In the genomic region with DNA sequence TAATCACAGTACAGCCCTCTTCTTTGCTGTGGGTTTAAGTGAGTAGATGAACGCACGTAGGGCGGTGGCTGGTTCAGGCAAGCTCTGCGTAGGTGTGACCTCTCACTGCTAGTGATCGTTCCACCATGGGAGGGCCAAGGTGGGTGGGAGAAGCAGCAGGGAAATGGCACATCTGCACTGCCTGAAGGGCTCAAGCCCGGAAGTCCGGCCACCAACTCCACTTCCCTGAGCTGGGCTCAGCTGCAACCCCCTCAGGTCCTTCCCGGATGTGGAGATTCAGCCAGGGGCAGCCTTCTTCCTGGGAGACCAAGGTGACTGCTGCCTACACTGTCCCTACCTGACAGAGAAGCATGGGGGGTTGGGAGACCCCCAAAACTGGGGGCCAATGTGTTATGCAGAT, we compare ENCODE assay signal across 28 cellular contexts.
DNase-seq lines count a peak whose midpoint lies in the region; ATAC-seq, FAIRE-seq and TF ChIP-seq lines count a peak whose summit lies in the region.
"Had no signal": no experiment of that assay in that cellular context is flagged by ENCODE, and none has a peak within 500 bp of the region (broad histone marks: within the 10 kb centered on the region; RNA-seq: fewer than 3 reads in every experiment).

No MANE protein-coding gene starts in this region.

- H3K36me3 ChIP-seq in heart left ventricle = peaks cover 0 to 14% (median 0%) of the 10 kb centered on the region in 9 donors
- no peaks in the 10 kb centered on the region for H3K36me3 ChIP-seq in gastroesophageal sphincter
- H3K36me3 ChIP-seq in brain microvascular endothelial cell (replicated peaks) = no peaks in the 10 kb centered on the region
- H3K36me3 ChIP-seq: breast epithelium, suprapubic skin, uterus had no signal

- H3K27ac ChIP-seq in heart left ventricle (peak overlapping the region in 11 of 12 donors; percentile 16 to 94 (median 81)), gastroesophageal sphincter (peak overlapping the region; percentile 75 to 86 (median 79)), brain microvascular endothelial cell (no peak overlapping the region)
- H3K27ac ChIP-seq: breast epithelium, epithelial cell of prostate, psoas muscle, suprapubic skin, uterus had no signal

- ATAC-seq in heart left ventricle (no peak), Right ventricle myocardium inferior (no peak), gastroesophageal sphincter (no peak)
- ATAC-seq: activated CD4-positive, alpha-beta T cell treated with anti-CD3 and anti-CD28 coated beads for 36 hours; activated T-helper 17 cell treated with anti-CD3 and anti-CD28 coated beads, Interleukin-2, amount 50 U/mL, for 72 hours; naive thymus-derived CD8-positive, alpha-beta T cell; psoas muscle; stimulated activated memory B cell treated with anti-CD40 and anti-IgM and Interleukin-4, amounts not matched to agents 10 μg/mL and 1 μg/mL and 100 μg/mL, for 72 hours had no signal

- no peak overlapping the region for H3K4me3 ChIP-seq in heart left ventricle
- no peak overlapping the region for H3K4me3 ChIP-seq in gastroesophageal sphincter
- no peak overlapping the region for H3K4me3 ChIP-seq in brain microvascular endothelial cell (ENCODE audit: low read depth, low read length)
- H3K4me3 ChIP-seq: breast epithelium, lung, psoas muscle, suprapubic skin, uterus had no signal

- H3K27me3 ChIP-seq in heart left ventricle (peaks cover 0 to 4% (median 0%) of the 10 kb centered on the region in 9 donors), gastroesophageal sphincter (no peaks in the 10 kb centered on the region), brain microvascular endothelial cell (replicated peaks) (peaks cover 38% of the 10 kb centered on the region)
- H3K27me3 ChIP-seq: breast epithelium, uterus had no signal

- TF ChIP-seq CTCF in heart left ventricle (IDR thresholded peaks at IDR 0.05) = no peak
- TF ChIP-seq CTCF in gastroesophageal sphincter (IDR thresholded peaks at IDR 0.05) = no peak
- no peak for TF ChIP-seq CTCF in brain microvascular endothelial cell (IDR thresholded peaks at IDR 0.05; ENCODE audit: low read depth, low read length, missing control alignments)

- no peak for TF ChIP-seq POLR2A in heart left ventricle (IDR thresholded peaks at IDR 0.05)
- TF ChIP-seq POLR2A in gastroesophageal sphincter (IDR thresholded peaks at IDR 0.05) = no peak
- no peak for TF ChIP-seq POLR2A in GM12891 (IDR thresholded peaks at IDR 0.05; ENCODE audit: low read depth, low read length)

- in situ Hi-C loops in brain microvascular endothelial cell (cut with HindIII; ENCODE audit: low pct_ligation_motif_present, low sequenced_read_pairs) = no loop called here

- DNase-seq in heart left ventricle = peak in 2 of 5 donors; percentile 19 to 21
- DNase-seq in Right ventricle myocardium inferior (ENCODE audit: missing footprints) = no peak
- peak; percentile 67 for DNase-seq in posterior vena cava (ENCODE audit: low spot score)
- DNase-seq in brain microvascular endothelial cell = no peak
- DNase-seq in GM12891 (ENCODE audit: insufficient read length, low spot score) = no peak
- DNase-seq in activated CD4-positive, alpha-beta T cell treated with anti-CD3 and anti-CD28 coated beads, Interleukin-2, amount 50 U/mL, for 1 hour = no peak
- no peak for DNase-seq in NCI-H2029 treated with DMSO at 0.1 percent for 48 hours (lab: John Stamatoyannopoulos, UW)
- DNase-seq: activated CD4-positive, alpha-beta T cell treated with anti-CD3 and anti-CD28 coated beads for 36 hours; activated naive CD4-positive, alpha-beta T cell treated with anti-CD3 and anti-CD28 coated beads, Interleukin-2, amount 10 ng/mL, durations not matched to agents 7 days and 5 days; amniotic stem cell; CD4-positive, alpha-beta T cell; effector CD8-positive, alpha-beta T cell; GOT3; NCI-H1436; NCI-H345; psoas muscle; stimulated activated CD4-positive, alpha-beta T cell treated with anti-CD3 and anti-CD28 coated beads, Interleukin-15, amount 100 ng/mL, for 24 hours; uterus had no signal

- no peak for FAIRE-seq in GM12891 (lab: Jason Lieb, UNC)
- FAIRE-seq: A204.1, colon had no signal

- intact Hi-C loops in heart left ventricle (cut with DNase I) (loop anchor here in 5 of 10 donors (5.0 to 10.0 kb wide), 5 partner anchors 56 to 101 kb away; partner anchors contain the start of gene ADCY5 (in 4 of the 5)), Right ventricle myocardium inferior (cut with DNase I) (loop anchor here (5.0 kb wide), 1 partner anchor 101 kb away; the partner anchor contains the start of gene ADCY5), posterior vena cava (cut with DNase I) (no loop called here)

- H3K9me3 ChIP-seq in heart left ventricle (no peaks in the 10 kb centered on the region), gastroesophageal sphincter (no peaks in the 10 kb centered on the region)
- H3K9me3 ChIP-seq: breast epithelium, psoas muscle, suprapubic skin, uterus had no signal

- TF ChIP-seq EP300 in gastroesophageal sphincter (IDR thresholded peaks at IDR 0.05) = no peak

- peaks cover 4 to 97% (median 61%) of the 10 kb centered on the region in 12 donors for H3K4me1 ChIP-seq in heart left ventricle
- peaks cover 0 to 97% (median 27%) of the 10 kb centered on the region in 3 donors for H3K4me1 ChIP-seq in gastroesophageal sphincter
- H3K4me1 ChIP-seq: breast epithelium, psoas muscle, suprapubic skin, uterus had no signal

- WGBS in heart left ventricle, 4 donors = 72 to 87% (median 78%) methylated on average over 6 to 8 of the region's 8 CpGs
- WGBS in gastroesophageal sphincter (ENCODE audit: low coverage in 1 of 2), 2 donors = 90% methylated on average over 2 of the region's 8 CpGs; no CpG with 5 or more reads in 1 of the 2 donors

TF ChIP-seq in GM12891, 5 proteins besides CTCF, POLR2A, EP300 and RAD21:
- TF ChIP-seq POLR2AphosphoS5 (IDR thresholded peaks at IDR 0.05; ENCODE audit: low read depth, low read length) (no peak), TAF1 (IDR thresholded peaks at IDR 0.05; ENCODE audit: low read depth, low read length) (no peak), PAX5 (IDR thresholded peaks at IDR 0.05; ENCODE audit: insufficient read depth, low read length, severe bottlenecking) (no peak), POU2F2 (IDR thresholded peaks at IDR 0.05; ENCODE audit: low read depth, low read length) (no peak), SPI1 (IDR thresholded peaks at IDR 0.05; ENCODE audit: low read depth, low read length) (no peak)
